23 cellular contexts compared by ENCODE assay signal in the genomic region with DNA sequence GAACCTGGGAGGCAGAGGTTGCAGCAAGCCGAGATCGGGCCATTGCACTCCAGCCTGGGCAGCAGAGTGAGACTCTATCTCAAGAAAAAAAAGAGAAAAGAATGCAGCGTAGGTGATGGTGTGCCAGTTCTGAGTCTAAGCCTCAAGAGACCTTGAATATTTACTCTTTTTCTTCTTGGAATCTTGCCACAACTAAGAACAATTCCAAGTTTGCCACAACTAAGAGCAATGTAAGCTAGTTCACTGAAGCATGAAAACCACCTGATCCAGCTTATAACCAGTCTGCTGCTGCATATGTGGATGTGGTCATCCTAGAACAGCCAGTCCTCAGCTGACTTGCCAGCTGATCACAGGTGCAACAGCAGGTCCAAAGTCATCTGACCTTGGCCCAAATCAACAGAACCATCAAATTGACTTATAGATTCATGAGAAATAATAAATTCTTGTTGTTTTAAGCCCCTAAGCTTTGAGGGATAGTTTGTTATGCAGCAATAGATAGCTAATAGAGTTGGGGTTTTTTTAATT. TPM values are rescaled to one million over a fixed set of nuclear protein-coding genes. Genes with fewer than 3 reads are reported as not detected.
"Had no signal": no experiment of that assay in that cellular context is flagged by ENCODE, and none has a peak within 500 bp of the region (broad histone marks: within the 10 kb centered on the region; RNA-seq: fewer than 3 reads in every experiment).

No MANE protein-coding gene starts in this region.

- H3K4me3 Mint-ChIP-seq: activated T-cell treated with anti-CD3 and anti-CD28 coated beads, Interleukin-2, amount 50 U/mL, for 72 hours; memory B cell; naive B cell; neural crest cell had no signal

- H3K4me3 ChIP-seq: ascending aorta, breast epithelium, coronary artery, heart right ventricle, mucosa of descending colon, skin epidermis, testis, upper lobe of left lung had no signal

- H3K36me3 Mint-ChIP-seq: naive B cell had no signal

- H3K27me3 ChIP-seq: ascending aorta, testis, upper lobe of left lung had no signal

- H3K4me1 ChIP-seq: ascending aorta, breast epithelium, heart right ventricle, testis, upper lobe of left lung had no signal

- H3K36me3 ChIP-seq: ascending aorta, breast epithelium, heart right ventricle, upper lobe of left lung had no signal

- H3K9me3 ChIP-seq: ascending aorta, breast epithelium, heart right ventricle, mucosa of descending colon, testis, upper lobe of left lung had no signal

- H3K4me1 Mint-ChIP-seq: memory B cell, naive B cell, neural crest cell had no signal

- DNase-seq: activated CD4-positive, alpha-beta T cell treated with anti-CD3 and anti-CD28 coated beads for 1 hour; activated CD4-positive, alpha-beta T cell treated with anti-CD3 and anti-CD28 coated beads, Interleukin-2, amount 50 U/mL, for 4 hours; activated effector memory CD4-positive, alpha-beta T cell treated with anti-CD3 and anti-CD28 coated beads, Interleukin-2, amount 50 U/mL, for 16 hours; activated naive CD4-positive, alpha-beta T cell treated with anti-CD3 and anti-CD28 coated beads, Interleukin-2, amount 50 U/mL, for 16 hours; activated T-cell treated with anti-CD3 and anti-CD28 coated beads, Interleukin-2, amount 50 U/mL, for 72 hours; erythroblast; heart right ventricle; left ventricle myocardium superior; mucosa of descending colon; naive B cell; right cardiac atrium; stimulated activated CD4-positive, alpha-beta T cell treated with anti-CD3 and anti-CD28 coated beads, Interleukin-15, amount 100 ng/mL, for 24 hours; stimulated activated CD4-positive, alpha-beta T cell treated with anti-CD3 and anti-CD28 coated beads, Interleukin-2, amount 100 ng/mL, for 48 hours; testis; upper lobe of left lung had no signal

- H3K27ac Mint-ChIP-seq: activated T-cell treated with anti-CD3 and anti-CD28 coated beads, Interleukin-2, amount 50 U/mL, for 72 hours; memory B cell; naive B cell had no signal

- H3K9me3 Mint-ChIP-seq: neural crest cell had no signal

- H3K27ac ChIP-seq: ascending aorta, breast epithelium, coronary artery, heart right ventricle, skin epidermis, testis, upper lobe of left lung had no signal

- ATAC-seq: activated T-cell treated with anti-CD3 and anti-CD28 coated beads, Interleukin-2, amount 50 U/mL, for 72 hours; heart right ventricle; left ventricle myocardium superior; mucosa of descending colon; right cardiac atrium had no signal

RNA-seq across cellular contexts. Expression of a gene that starts 25.4 kb away (rescaled TPM):
- total RNA-seq: activated CD8-positive, alpha-beta memory T cell treated with anti-CD3 and anti-CD28 coated beads for 36 hours; ascending aorta; kidney epithelial cell had no signal
